Comparison of ENCODE assay signal across 17 cellular contexts in genomic region chr6:25327372-25327771, GRCh38.
"Had no signal": no experiment of that assay in that cellular context is flagged by ENCODE, and none has a peak within 500 bp of the region (broad histone marks: within the 10 kb centered on the region; RNA-seq: fewer than 3 reads in every experiment).

No MANE protein-coding gene starts in this region.

- DNase-seq: activated CD4-positive, alpha-beta T cell treated with anti-CD3 and anti-CD28 coated beads for 1 hour; activated CD4-positive, alpha-beta T cell treated with anti-CD3 and anti-CD28 coated beads, Interleukin-2, amount 50 U/mL, for 48 hours; activated naive CD4-positive, alpha-beta T cell treated with Interleukin-2 at 50 U/mL for 16 hours; erythroblast; islet precursor cell; left lung; natural killer cell; retina; stimulated activated CD4-positive, alpha-beta T cell treated with anti-CD3 and anti-CD28 coated beads, Interleukin-4, amount 100 ng/mL, for 4 hours; stimulated activated CD8-positive, alpha-beta memory T cell treated with anti-CD3 and anti-CD28 coated beads, Interleukin-4, amount 100 ng/mL, for 48 hours; stimulated activated naive CD4-positive, alpha-beta T cell treated with Interleukin-2 at 50 U/mL for 16 hours; substantia nigra; transverse colon had no signal

- H3K9me3 ChIP-seq: left lung, transverse colon, vagina had no signal

- H3K27ac ChIP-seq: left lung, transverse colon, vagina had no signal

- ATAC-seq: activated T-helper 17 cell treated with anti-CD3 and anti-CD28 coated beads, Interleukin-2, amount 50 U/mL, for 72 hours; left lung; natural killer cell had no signal

- H3K27me3 Mint-ChIP-seq: activated T-helper 17 cell treated with anti-CD3 and anti-CD28 coated beads, Interleukin-2, amount 50 U/mL, for 72 hours had no signal

- H3K27me3 ChIP-seq: left lung, transverse colon, vagina had no signal

- H3K9me3 Mint-ChIP-seq: activated T-helper 17 cell treated with anti-CD3 and anti-CD28 coated beads, Interleukin-2, amount 50 U/mL, for 72 hours; memory B cell; natural killer cell had no signal

- H3K4me3 ChIP-seq: left lung, skin epidermis, transverse colon, vagina had no signal

- H3K27ac Mint-ChIP-seq: activated T-helper 17 cell treated with anti-CD3 and anti-CD28 coated beads, Interleukin-2, amount 50 U/mL, for 72 hours; memory B cell; natural killer cell had no signal

- H3K36me3 Mint-ChIP-seq: memory B cell, natural killer cell had no signal

- H3K4me1 ChIP-seq: left lung had no signal

- H3K4me3 Mint-ChIP-seq: activated T-helper 17 cell treated with anti-CD3 and anti-CD28 coated beads, Interleukin-2, amount 50 U/mL, for 72 hours; memory B cell; natural killer cell had no signal

- H3K36me3 ChIP-seq: left lung, transverse colon, vagina had no signal

- H3K4me1 Mint-ChIP-seq: natural killer cell had no signal
